ENCODE assay signal across 1 cellular context in genomic region chr10:102123223-102123622, GRCh38.
TF ChIP-seq lines count a peak whose summit lies in the region.

No MANE protein-coding gene starts in this region.

TF ChIP-seq in WTC11, 78 proteins besides CTCF, POLR2A, EP300 and RAD21:
- TF ChIP-seq TCF7 (CRISPR knock-in tag; IDR thresholded peaks at IDR 0.05; ENCODE audit: low read depth) (no peak), ATF1 (CRISPR knock-in tag; IDR thresholded peaks at IDR 0.05) (no peak), NR1H2 (CRISPR knock-in tag; IDR thresholded peaks at IDR 0.05) (no peak)
